25 cellular contexts compared by ENCODE assay signal in the genomic region with DNA sequence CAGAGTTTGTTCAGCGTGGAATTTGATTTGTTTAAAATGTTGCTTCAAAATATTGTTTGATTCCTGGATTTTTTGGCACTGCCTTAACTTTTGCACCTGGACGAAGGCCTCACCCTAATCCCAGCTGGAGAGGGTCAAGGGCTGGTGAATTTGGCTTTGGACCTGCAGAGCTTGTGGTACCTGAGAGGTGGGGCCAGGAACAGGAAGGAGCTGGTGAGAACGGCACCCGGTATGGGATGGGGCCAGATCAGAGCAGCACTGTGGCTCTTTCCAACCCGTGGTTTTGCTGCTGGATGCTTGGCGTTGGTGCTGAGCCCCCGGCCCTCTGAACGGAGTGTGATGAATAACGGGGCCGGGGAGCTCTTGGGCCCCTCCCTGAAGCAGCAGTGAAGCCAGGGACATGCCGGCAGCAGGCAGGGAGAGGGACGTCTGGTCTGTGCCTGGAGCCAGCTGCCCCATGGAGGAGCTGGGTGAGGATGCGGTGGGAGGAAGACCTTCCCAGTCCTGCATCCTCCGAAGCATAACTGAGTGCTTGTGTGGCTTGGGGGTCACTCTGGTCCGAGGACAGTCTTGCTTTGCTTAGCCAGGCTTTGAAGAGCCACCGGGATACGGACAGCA.
A peak's percentile ranks its signal among the peaks of the same experiment; 100 is the strongest.
DNase-seq lines count a peak whose midpoint lies in the region; ATAC-seq and TF ChIP-seq lines count a peak whose summit lies in the region.
"Had no signal": no experiment of that assay in that cellular context is flagged by ENCODE, and none has a peak within 500 bp of the region (broad histone marks: within the 10 kb centered on the region; RNA-seq: fewer than 3 reads in every experiment).

No MANE protein-coding gene starts in this region.

- CTCF ChIA-PET in CD4-positive, alpha-beta T cell (lab: Charles Lee): interaction anchor here (0.6 to 5.7 kb wide), 6 partner anchors 8 to 714 kb away, joined by 3 to 33 read pairs (median 4); no protein-coding TSS in a partner anchor
- CTCF ChIA-PET in WTC11 (lab: Charles Lee): interaction anchor here (0.7 to 2.7 kb wide), 4 partner anchors 13 to 85 kb away, joined by 4 to 13 read pairs (median 6); no protein-coding TSS in a partner anchor

- H3K4me1 ChIP-seq in muscle layer of colon (ENCODE audit: insufficient read depth, low read length): peaks cover 65% of the 10 kb centered on the region

- H3K4me3 Mint-ChIP-seq in CD4-positive, alpha-beta T cell: peak overlapping the region; percentile 56
- no peak overlapping the region for H3K4me3 Mint-ChIP-seq in WTC11
- H3K4me3 Mint-ChIP-seq: nephron; stimulated activated memory B cell treated with anti-CD40 and anti-IgM and Interleukin-4, amounts not matched to agents 10 μg/mL and 1 μg/mL and 100 μg/mL, for 72 hours; type B pancreatic cell had no signal

- no peaks in the 10 kb centered on the region for H3K36me3 ChIP-seq in muscle layer of colon (ENCODE audit: insufficient read depth, low read length)

- H3K36me3 Mint-ChIP-seq in CD4-positive, alpha-beta T cell (ENCODE audit: low read depth): peaks cover 49% of the 10 kb centered on the region
- 0 out of 2 replicates have a peak, but pooled peaks cover 2% of the 10 kb centered on the region for H3K36me3 Mint-ChIP-seq in WTC11

- H3K4me1 Mint-ChIP-seq in CD4-positive, alpha-beta T cell (ENCODE audit: low read depth): peaks cover 68% of the 10 kb centered on the region
- H3K4me1 Mint-ChIP-seq in WTC11: peaks cover 42% of the 10 kb centered on the region

- no peaks in the 10 kb centered on the region for H3K9me3 ChIP-seq in CD4-positive, alpha-beta T cell (ENCODE audit: control insufficient read depth, low read length)
- no peaks in the 10 kb centered on the region for H3K9me3 ChIP-seq in muscle layer of colon (ENCODE audit: low read length)
- H3K9me3 ChIP-seq: BE2C, body of pancreas had no signal

- DNase-seq in DMS 273 (lab: John Stamatoyannopoulos, UW; ENCODE audit: unreplicated experiment) (peak; percentile 63), DMS 273 treated with DMSO at 0.1 percent for 48 hours (lab: John Stamatoyannopoulos, UW) (no peak), WTC11 (ENCODE audit: low spot score) (no peak), epidermal melanocyte (ENCODE audit: insufficient read length, low spot score) (no peak), hypothalamus (lab: John Stamatoyannopoulos, UW) (no peak), HuH-7 (ENCODE audit: low spot score) (no peak)
- DNase-seq in CD4-positive, alpha-beta T cell: no peak
- DNase-seq: activated CD8-positive, alpha-beta memory T cell treated with anti-CD3 and anti-CD28 coated beads for 24 hours; activated gamma-delta T cell; BE2C; body of pancreas; mammary epithelial cell; NCI-H1092; NCI-H774; PC-3; stimulated activated CD4-positive, alpha-beta T cell treated with anti-CD3 and anti-CD28 coated beads, Interleukin-12 subunit alpha, Interleukin-12 subunit beta, amount 100 ng/mL, for 4 hours had no signal

- ATAC-seq in CD4-positive, alpha-beta T cell (ENCODE audit: poor library complexity): peak; percentile 57
- no peak for ATAC-seq in WTC11
- ATAC-seq: body of pancreas; HCT116; PC-3; stimulated activated memory B cell treated with anti-CD40 and anti-IgM and Interleukin-4, amounts not matched to agents 10 μg/mL and 1 μg/mL and 100 μg/mL, for 72 hours had no signal

- peak overlapping the region in 1 of 2 donors; percentile 13 for H3K4me3 ChIP-seq in muscle layer of colon (ENCODE audit: low read depth in 1 of 2, low read length in 2 of 2)
- H3K4me3 ChIP-seq: body of pancreas, SK-N-MC had no signal

- H3K27ac ChIP-seq in CD4-positive, alpha-beta T cell (ENCODE audit: low read depth, low read length): peak overlapping the region; percentile 34
- peak overlapping the region; percentile 27 for H3K27ac ChIP-seq in muscle layer of colon (ENCODE audit: low read depth, low read length)
- H3K27ac ChIP-seq: 22Rv1, body of pancreas, HL-60, KMS-11 had no signal

- POLR2A ChIA-PET in CD4-positive, alpha-beta T cell (lab: Charles Lee): interaction anchor here (0.8 to 18.6 kb wide), 14 partner anchors 9 to 55 kb away, joined by 3 to 368 read pairs (median 4); no protein-coding TSS in a partner anchor
- POLR2A ChIA-PET in WTC11 (lab: Charles Lee): interaction anchor here (0.5 kb wide), 1 partner anchor 164 kb away, joined by 4 read pairs; no protein-coding TSS in a partner anchor

- H3K27ac Mint-ChIP-seq in CD4-positive, alpha-beta T cell: peak overlapping the region; percentile 85
- 0 out of 2 replicates have a peak overlapping the region, but pooled peaks have one; percentile 23 for H3K27ac Mint-ChIP-seq in WTC11
- H3K27ac Mint-ChIP-seq: stimulated activated memory B cell treated with anti-CD40 and anti-IgM and Interleukin-4, amounts not matched to agents 10 μg/mL and 1 μg/mL and 100 μg/mL, for 72 hours had no signal

- H3K27me3 ChIP-seq in CD4-positive, alpha-beta T cell (ENCODE audit: control insufficient read depth, insufficient read depth, low read length): no peaks in the 10 kb centered on the region
- no peaks in the 10 kb centered on the region for H3K27me3 ChIP-seq in muscle layer of colon (ENCODE audit: control insufficient read depth in 1 of 2, insufficient read depth in 2 of 2, low read length in 2 of 2)
- H3K27me3 ChIP-seq: BE2C, body of pancreas had no signal

- no peak for TF ChIP-seq CTCF in CD4-positive, alpha-beta T cell (IDR thresholded peaks at IDR 0.05)
- TF ChIP-seq CTCF in WTC11 (IDR thresholded peaks at IDR 0.05): no peak

- H3K27me3 Mint-ChIP-seq in CD4-positive, alpha-beta T cell: no peaks in the 10 kb centered on the region
- no peaks in the 10 kb centered on the region for H3K27me3 Mint-ChIP-seq in WTC11 (ENCODE audit: low read depth)
- H3K27me3 Mint-ChIP-seq: stimulated activated memory B cell treated with anti-CD40 and anti-IgM and Interleukin-4, amounts not matched to agents 10 μg/mL and 1 μg/mL and 100 μg/mL, for 72 hours; type B pancreatic cell had no signal

- no peaks in the 10 kb centered on the region for H3K9me3 Mint-ChIP-seq in CD4-positive, alpha-beta T cell
- H3K9me3 Mint-ChIP-seq in WTC11: no peaks in the 10 kb centered on the region
- H3K9me3 Mint-ChIP-seq: nephron; stimulated activated memory B cell treated with anti-CD40 and anti-IgM and Interleukin-4, amounts not matched to agents 10 μg/mL and 1 μg/mL and 100 μg/mL, for 72 hours; type B pancreatic cell had no signal

- intact Hi-C loops in CD4-positive, alpha-beta T cell (cut with DNase I, micrococcal nuclease): no loop called here

- no peak overlapping the region for H3K9ac ChIP-seq in muscle layer of colon (ENCODE audit: low read length)
- H3K9ac ChIP-seq: KMS-11 had no signal

TF ChIP-seq in WTC11, 78 proteins besides CTCF, POLR2A, EP300 and RAD21:
- TF ChIP-seq CREM (CRISPR knock-in tag; IDR thresholded peaks at IDR 0.05) (no peak), ZNF532 (CRISPR knock-in tag; IDR thresholded peaks at IDR 0.05; ENCODE audit: borderline replicate concordance) (no peak)
- TF ChIP-seq, protein P1, sequence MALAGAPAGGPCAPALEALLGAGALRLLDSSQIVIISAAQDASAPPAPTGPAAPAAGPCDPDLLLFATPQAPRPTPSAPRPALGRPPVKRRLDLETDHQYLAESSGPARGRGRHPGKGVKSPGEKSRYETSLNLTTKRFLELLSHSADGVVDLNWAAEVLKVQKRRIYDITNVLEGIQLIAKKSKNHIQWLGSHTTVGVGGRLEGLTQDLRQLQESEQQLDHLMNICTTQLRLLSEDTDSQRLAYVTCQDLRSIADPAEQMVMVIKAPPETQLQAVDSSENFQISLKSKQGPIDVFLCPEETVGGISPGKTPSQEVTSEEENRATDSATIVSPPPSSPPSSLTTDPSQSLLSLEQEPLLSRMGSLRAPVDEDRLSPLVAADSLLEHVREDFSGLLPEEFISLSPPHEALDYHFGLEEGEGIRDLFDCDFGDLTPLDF (CRISPR knock-in tag; IDR thresholded peaks at IDR 0.05): no peak
TF ChIP-seq in WTC11: peak in this region for 0.
